18 cellular contexts compared by ENCODE assay signal in the genomic region with DNA sequence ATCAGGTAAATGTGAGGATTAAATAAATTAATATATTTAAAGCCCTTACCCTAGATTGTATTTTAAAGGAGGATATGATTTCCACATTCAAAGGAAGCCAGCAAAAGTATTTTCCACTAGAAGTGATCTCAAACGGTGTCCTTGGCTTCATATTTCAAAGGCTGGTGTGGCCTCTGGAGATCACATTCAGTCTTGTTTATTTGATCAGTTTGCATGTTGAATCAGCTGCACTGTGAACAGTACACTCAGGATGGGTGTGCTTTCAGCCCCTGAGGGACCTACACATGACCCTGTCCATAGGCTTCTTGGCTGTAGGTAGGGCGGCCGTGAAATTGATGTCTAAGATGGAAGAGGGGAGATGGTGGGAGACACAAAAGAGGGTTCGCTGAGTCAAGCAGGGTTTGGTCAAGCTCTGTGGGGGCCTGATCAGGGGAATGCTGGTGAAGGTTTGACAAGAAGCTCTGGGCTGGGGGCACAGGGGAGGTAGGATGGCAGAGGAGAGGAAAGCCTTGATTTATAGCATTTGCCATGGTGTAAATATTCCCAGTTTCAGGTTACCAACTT. TPM values are rescaled to one million over a fixed set of nuclear protein-coding genes. Genes with fewer than 3 reads are reported as not detected.
DNase-seq lines count a peak whose midpoint lies in the region; ATAC-seq and TF ChIP-seq lines count a peak whose summit lies in the region.
"Had no signal": no experiment of that assay in that cellular context is flagged by ENCODE, and none has a peak within 500 bp of the region (broad histone marks: within the 10 kb centered on the region; RNA-seq: fewer than 3 reads in every experiment).

No MANE protein-coding gene starts in this region.

- H3K4me2 ChIP-seq in neural progenitor cell: no peak overlapping the region

- H3K27me3 Mint-ChIP-seq in neural progenitor cell (ENCODE audit: insufficient read depth, low read depth): peaks cover 3% of the 10 kb centered on the region

- H3K4me3 Mint-ChIP-seq in neural progenitor cell: no peak overlapping the region
- H3K4me3 Mint-ChIP-seq: activated naive CD8-positive, alpha-beta T cell treated with anti-CD3 and anti-CD28 coated beads, Interleukin-2, amount 50 U/mL, for 24 hours; CD4-positive, alpha-beta T cell; HFFc6 had no signal

- WGBS in heart left ventricle, 4 donors: 86 to 91% (median 89%) methylated on average over 4 of the region's 4 CpGs

- H3K27ac ChIP-seq in right atrium auricular region: no peak overlapping the region
- no peak overlapping the region for H3K27ac ChIP-seq in heart left ventricle
- H3K27ac ChIP-seq in vagina: no peak overlapping the region
- H3K27ac ChIP-seq in neural progenitor cell: no peak overlapping the region

- H2AFZ ChIP-seq in neural progenitor cell (replicated peaks): no peak overlapping the region

- H3K9ac ChIP-seq in neural progenitor cell: no peak overlapping the region

- H3K9me3 ChIP-seq in right atrium auricular region (no peaks in the 10 kb centered on the region), heart left ventricle (no peaks in the 10 kb centered on the region), vagina (no peaks in the 10 kb centered on the region), neural progenitor cell (ENCODE audit: low read depth) (no peaks in the 10 kb centered on the region)
- H3K9me3 ChIP-seq: thoracic aorta had no signal

- intact Hi-C loops in heart left ventricle (cut with DNase I) (no loop called here), vagina (cut with DNase I) (no loop called here)

- no peaks in the 10 kb centered on the region for H3K9me3 Mint-ChIP-seq in neural progenitor cell
- H3K9me3 Mint-ChIP-seq: activated naive CD8-positive, alpha-beta T cell treated with anti-CD3 and anti-CD28 coated beads, Interleukin-2, amount 50 U/mL, for 24 hours; CD4-positive, alpha-beta T cell; HFFc6 had no signal

- H3K27me3 ChIP-seq in right atrium auricular region: no peaks in the 10 kb centered on the region
- no peaks in the 10 kb centered on the region for H3K27me3 ChIP-seq in heart left ventricle
- no peaks in the 10 kb centered on the region for H3K27me3 ChIP-seq in vagina
- H3K27me3 ChIP-seq in neural progenitor cell: no peaks in the 10 kb centered on the region
- H3K27me3 ChIP-seq: dorsolateral prefrontal cortex had no signal

- H3K4me3 ChIP-seq in right atrium auricular region (no peak overlapping the region), heart left ventricle (no peak overlapping the region), vagina (no peak overlapping the region), neural progenitor cell (no peak overlapping the region)
- H3K4me3 ChIP-seq: dorsolateral prefrontal cortex, thoracic aorta had no signal

- no peaks in the 10 kb centered on the region for H3K36me3 ChIP-seq in right atrium auricular region
- H3K36me3 ChIP-seq in heart left ventricle: no peaks in the 10 kb centered on the region
- no peaks in the 10 kb centered on the region for H3K36me3 ChIP-seq in vagina
- no peaks in the 10 kb centered on the region for H3K36me3 ChIP-seq in neural progenitor cell
- H3K36me3 ChIP-seq: thoracic aorta had no signal

- ATAC-seq in heart left ventricle: no peak
- no peak for ATAC-seq in HG03571 (IDR thresholded peaks at IDR 0.05; ENCODE audit: unreplicated experiment)
- ATAC-seq: activated naive CD8-positive, alpha-beta T cell treated with anti-CD3 and anti-CD28 coated beads, Interleukin-2, amount 50 U/mL, for 24 hours; left ventricle myocardium superior had no signal

- H3K36me3 Mint-ChIP-seq in neural progenitor cell: no peaks in the 10 kb centered on the region

- no peaks in the 10 kb centered on the region for H3F3A ChIP-seq in neural progenitor cell (ENCODE audit: low read depth)

- H3K4me1 ChIP-seq in right atrium auricular region (no peaks in the 10 kb centered on the region), heart left ventricle (peaks cover 0 to 27% (median 0%) of the 10 kb centered on the region in 12 donors), vagina (no peaks in the 10 kb centered on the region), neural progenitor cell (no peaks in the 10 kb centered on the region)

- TF ChIP-seq POLR2A in heart left ventricle (IDR thresholded peaks at IDR 0.05) (no peak), vagina (IDR thresholded peaks at IDR 0.05) (no peak)

- peak; percentile 18 for DNase-seq in right atrium auricular region (ENCODE audit: low spot score)
- DNase-seq in heart left ventricle: no peak
- peak; percentile 85 for DNase-seq in NCI-H510A treated with DMSO at 0.1 percent for 48 hours (lab: John Stamatoyannopoulos, UW)
- peak; percentile 78 for DNase-seq in iris pigment epithelial cell (ENCODE audit: low read depth)
- DNase-seq in vagina (ENCODE audit: extremely low spot score in 2 of 2): peak; percentile 46 to 82
- no peak for DNase-seq in HPDE6-E6E7 (ENCODE audit: extremely low spot score)
- DNase-seq in neural progenitor cell (ENCODE audit: low spot score): no peak
- DNase-seq: ACHN; activated naive CD8-positive, alpha-beta T cell treated with anti-CD3 and anti-CD28 coated beads, Interleukin-2, amount 50 U/mL, for 24 hours; CD4-positive, alpha-beta T cell; dorsolateral prefrontal cortex; HFFc6; left ventricle myocardium superior; NCI-H2081 treated with DMSO at 0.1 percent for 48 hours; stimulated activated CD4-positive, alpha-beta T cell treated with anti-CD3 and anti-CD28 coated beads, Interleukin-15, amount 100 ng/mL, for 24 hours had no signal

- no peaks in the 10 kb centered on the region for H4K20me1 ChIP-seq in neural progenitor cell (ENCODE audit: low read depth)

- H3K4me1 Mint-ChIP-seq in neural progenitor cell: peaks cover 10% of the 10 kb centered on the region
- H3K4me1 Mint-ChIP-seq: activated naive CD8-positive, alpha-beta T cell treated with anti-CD3 and anti-CD28 coated beads, Interleukin-2, amount 50 U/mL, for 24 hours had no signal

- no peaks in the 10 kb centered on the region for H3K79me2 ChIP-seq in neural progenitor cell (ENCODE audit: low read depth)

- TF ChIP-seq CTCF in right atrium auricular region (IDR thresholded peaks at IDR 0.05) (no peak), heart left ventricle (IDR thresholded peaks at IDR 0.05) (no peak), vagina (IDR thresholded peaks at IDR 0.05) (no peak), neural progenitor cell (IDR thresholded peaks at IDR 0.05) (no peak)

- no peak overlapping the region for H3K27ac Mint-ChIP-seq in neural progenitor cell
- H3K27ac Mint-ChIP-seq: activated naive CD8-positive, alpha-beta T cell treated with anti-CD3 and anti-CD28 coated beads, Interleukin-2, amount 50 U/mL, for 24 hours; CD4-positive, alpha-beta T cell; HFFc6 had no signal

RNA-seq across cellular contexts. Expression of gene CYP8B1, which starts 21.9 kb away (rescaled TPM):
- total RNA-seq in right atrium auricular region: not detected
- total RNA-seq in heart left ventricle: under 1 TPM in 1 of 9 donors, not detected in 8; 0.14 TPM
- polyA plus RNA-seq in heart left ventricle: not detected
- total RNA-seq in vagina: not detected
- not detected in 2 replicates for total RNA-seq in neural progenitor cell (ENCODE audit: low replicate concordance)
- total RNA-seq: CD4-positive, alpha-beta T cell; HFFc6; left ventricle myocardium superior; thoracic aorta had no signal
- polyA plus RNA-seq: esophagus had no signal

RNA-seq across cellular contexts. Expression of gene ACKR2, which starts 44.6 kb away (rescaled TPM):
- total RNA-seq in right atrium auricular region: 1 to 10 TPM in 1 of 2 donors, under 1 TPM in 1; 0.78 to 6.2 TPM
- total RNA-seq in heart left ventricle: 1 to 10 TPM in 4 of 9 donors, under 1 TPM in 5; 0.42 to 3.1 (median 0.67) TPM
- under 1 TPM; 0.22 to 0.57 TPM for polyA plus RNA-seq in heart left ventricle
- total RNA-seq in vagina: 7.9 TPM
- total RNA-seq in neural progenitor cell (ENCODE audit: low replicate concordance): not detected in 2 replicates

RNA-seq across cellular contexts. Expression of gene HIGD1A, which starts 49.5 kb away (rescaled TPM):
- 100 to 1,000 TPM; 213 to 299 TPM for total RNA-seq in right atrium auricular region
- 100 to 1,000 TPM; 170 to 353 (median 313) TPM for total RNA-seq in heart left ventricle
- 100 to 1,000 TPM; 291 to 497 TPM for polyA plus RNA-seq in heart left ventricle
- 173 TPM for total RNA-seq in vagina
- 110 and 181 TPM in 2 replicates for total RNA-seq in neural progenitor cell (ENCODE audit: low replicate concordance)

RNA-seq across cellular contexts. Expression of gene ZNF662, which starts 52.1 kb away (rescaled TPM):
- total RNA-seq in right atrium auricular region (1 to 10 TPM; 1.7 to 2.7 TPM), heart left ventricle (10 to 100 TPM in 1 of 9 donors, 1 to 10 TPM in 8; 1.0 to 11.1 (median 5.3) TPM), vagina (6.6 TPM), neural progenitor cell (ENCODE audit: low replicate concordance) (not detected in 2 replicates)
- 1 to 10 TPM in 1 of 2 donors, under 1 TPM in 1; 0.76 to 3.2 TPM for polyA plus RNA-seq in heart left ventricle

Comparison
In these comparisons a context has a peak if more than half of its experiments do, and no peak if none do; other contexts are left out.
1. DNase-seq: peak in right atrium auricular region (single experiment), NCI-H510A treated with DMSO at 0.1 percent for 48 hours (single experiment), iris pigment epithelial cell (single experiment) and vagina (2 of 2); none in heart left ventricle (0 of 5), HPDE6-E6E7 (single experiment) and neural progenitor cell (single experiment).